Comparison of ENCODE assay signal across 1 cellular context in the genomic region with DNA sequence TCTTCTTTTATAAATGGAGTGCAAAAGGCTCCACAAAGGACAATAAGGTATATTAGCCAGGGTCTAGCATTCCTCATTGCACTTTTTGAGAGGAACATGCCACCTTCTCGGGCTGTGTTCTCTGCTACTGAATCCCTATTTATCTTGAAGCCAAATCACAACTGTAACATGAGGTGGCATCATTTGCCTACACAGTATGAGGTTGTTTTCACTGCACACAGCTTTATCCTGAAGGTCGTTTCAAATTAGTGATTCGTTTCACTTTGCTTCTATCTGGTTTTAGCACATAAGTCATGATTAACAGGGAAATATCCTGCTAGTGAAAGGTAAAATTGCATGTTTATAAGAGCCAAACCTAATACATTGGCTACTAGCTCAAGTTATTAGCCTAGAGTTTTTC.
TF ChIP-seq lines count a peak whose summit lies in the region.

No MANE protein-coding gene starts in this region.

TF ChIP-seq in HCT116, 20 proteins besides CTCF, POLR2A, EP300 and RAD21 (continued from another document):
- TF ChIP-seq, protein P1, sequence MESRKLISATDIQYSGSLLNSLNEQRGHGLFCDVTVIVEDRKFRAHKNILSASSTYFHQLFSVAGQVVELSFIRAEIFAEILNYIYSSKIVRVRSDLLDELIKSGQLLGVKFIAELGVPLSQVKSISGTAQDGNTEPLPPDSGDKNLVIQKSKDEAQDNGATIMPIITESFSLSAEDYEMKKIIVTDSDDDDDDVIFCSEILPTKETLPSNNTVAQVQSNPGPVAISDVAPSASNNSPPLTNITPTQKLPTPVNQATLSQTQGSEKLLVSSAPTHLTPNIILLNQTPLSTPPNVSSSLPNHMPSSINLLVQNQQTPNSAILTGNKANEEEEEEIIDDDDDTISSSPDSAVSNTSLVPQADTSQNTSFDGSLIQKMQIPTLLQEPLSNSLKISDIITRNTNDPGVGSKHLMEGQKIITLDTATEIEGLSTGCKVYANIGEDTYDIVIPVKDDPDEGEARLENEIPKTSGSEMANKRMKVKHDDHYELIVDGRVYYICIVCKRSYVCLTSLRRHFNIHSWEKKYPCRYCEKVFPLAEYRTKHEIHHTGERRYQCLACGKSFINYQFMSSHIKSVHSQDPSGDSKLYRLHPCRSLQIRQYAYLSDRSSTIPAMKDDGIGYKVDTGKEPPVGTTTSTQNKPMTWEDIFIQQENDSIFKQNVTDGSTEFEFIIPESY (IDR thresholded peaks at IDR 0.05; ENCODE audit: extremely low read depth, insufficient replicate concordance, low read length): no peak
- TF ChIP-seq SIN3A (IDR thresholded peaks at IDR 0.05; ENCODE audit: low read depth): no peak
- TF ChIP-seq SRF (IDR thresholded peaks at IDR 0.05; ENCODE audit: low read depth): no peak
- no peak for TF ChIP-seq SP1 (IDR thresholded peaks at IDR 0.05; ENCODE audit: low read depth)
- TF ChIP-seq EZH2phosphoT487 (IDR thresholded peaks at IDR 0.05; ENCODE audit: borderline replicate concordance): no peak
- TF ChIP-seq YY1 (IDR thresholded peaks at IDR 0.05; ENCODE audit: extremely low read depth, insufficient replicate concordance, low read depth, low read length): no peak
- no peak for TF ChIP-seq TCF7L2 (IDR thresholded peaks at IDR 0.05; ENCODE audit: borderline replicate concordance, extremely low read depth, insufficient read depth, insufficient read length)
- no peak for TF ChIP-seq FOSL1 (IDR thresholded peaks at IDR 0.05; ENCODE audit: low read depth)
- TF ChIP-seq ATF3 (IDR thresholded peaks at IDR 0.05): no peak
- TF ChIP-seq ELF1 (IDR thresholded peaks at IDR 0.05; ENCODE audit: borderline replicate concordance, low read depth): no peak
